In genomic region chr11:124108158-124108557, GRCh38 we compare ENCODE assay signal across 8 cellular contexts. TPM values are rescaled to one million over a fixed set of nuclear protein-coding genes. Genes with fewer than 3 reads are reported as not detected.
A peak's percentile ranks its signal among the peaks of the same experiment; 100 is the strongest.
DNase-seq lines count a peak whose midpoint lies in the region; ATAC-seq, FAIRE-seq and TF ChIP-seq lines count a peak whose summit lies in the region.

No MANE protein-coding gene starts in this region.

- TF ChIP-seq CTCF in AG09309 (IDR thresholded peaks at IDR 0.05; ENCODE audit: control insufficient read depth, insufficient read depth, low read depth, low read length, missing control alignments) = peak; percentile 19
- peak; percentile 57 for TF ChIP-seq CTCF in brain microvascular endothelial cell (IDR thresholded peaks at IDR 0.05; ENCODE audit: low read depth, low read length, missing control alignments)
- TF ChIP-seq CTCF in gastrocnemius medialis (IDR thresholded peaks at IDR 0.05 in 4 of 5, conservative IDR thresholded peaks at IDR 0.05 in 1 of 5) = no peak

- H3K27ac ChIP-seq in brain microvascular endothelial cell (no peak overlapping the region), gastrocnemius medialis (no peak overlapping the region)

- H3K27me3 ChIP-seq in brain microvascular endothelial cell (replicated peaks) (no peaks in the 10 kb centered on the region), gastrocnemius medialis (no peaks in the 10 kb centered on the region)

- no peak overlapping the region for H3K4me3 ChIP-seq in AG09309 (ENCODE audit: control insufficient read depth, low read depth, low read length)
- no peak overlapping the region for H3K4me3 ChIP-seq in brain microvascular endothelial cell (ENCODE audit: low read depth, low read length)
- H3K4me3 ChIP-seq in gastrocnemius medialis = no peak overlapping the region

- H3K4me1 ChIP-seq in gastrocnemius medialis = no peaks in the 10 kb centered on the region

- H3K27me3 Mint-ChIP-seq in stimulated activated naive B cell treated with anti-CD40 and anti-IgM and Interleukin-4, amounts not matched to agents 10 μg/mL and 1 μg/mL and 100 μg/mL, for 72 hours = peaks cover 11 to 30% of the 10 kb centered on the region in 2 donors

- intact Hi-C loops in gastrocnemius medialis (cut with DNase I; ENCODE audit: low total_unique reads) = no loop called here

- TF ChIP-seq POLR2A in GM12891 (IDR thresholded peaks at IDR 0.05; ENCODE audit: low read depth, low read length) (no peak), gastrocnemius medialis (IDR thresholded peaks at IDR 0.05) (no peak), GM12892 (IDR thresholded peaks at IDR 0.05; ENCODE audit: low read depth, low read length) (no peak)

- FAIRE-seq in GM12891 (lab: Jason Lieb, UNC) (no peak), GM12892 (lab: Jason Lieb, UNC) (no peak)

- DNase-seq in AG09309 (ENCODE audit: low read depth) (no peak), KBM-7 (peak; percentile 22), brain microvascular endothelial cell (no peak), GM12891 (ENCODE audit: insufficient read length, low spot score) (no peak), gastrocnemius medialis (no peak), GM12892 (ENCODE audit: insufficient read length) (no peak)
- no peak for DNase-seq in stimulated activated naive B cell treated with anti-CD40 and anti-IgM and Interleukin-4, amounts not matched to agents 10 μg/mL and 1 μg/mL and 100 μg/mL, for 72 hours

- H3K9me3 ChIP-seq in gastrocnemius medialis = no peaks in the 10 kb centered on the region

- H3K36me3 Mint-ChIP-seq in stimulated activated naive B cell treated with anti-CD40 and anti-IgM and Interleukin-4, amounts not matched to agents 10 μg/mL and 1 μg/mL and 100 μg/mL, for 72 hours = no peaks in the 10 kb centered on the region

- H3K36me3 ChIP-seq in brain microvascular endothelial cell (replicated peaks) (no peaks in the 10 kb centered on the region), gastrocnemius medialis (no peaks in the 10 kb centered on the region)

- H3K4me3 Mint-ChIP-seq in stimulated activated naive B cell treated with anti-CD40 and anti-IgM and Interleukin-4, amounts not matched to agents 10 μg/mL and 1 μg/mL and 100 μg/mL, for 72 hours = no peak overlapping the region

- no peak overlapping the region for H3K27ac Mint-ChIP-seq in stimulated activated naive B cell treated with anti-CD40 and anti-IgM and Interleukin-4, amounts not matched to agents 10 μg/mL and 1 μg/mL and 100 μg/mL, for 72 hours

- H3K9me3 Mint-ChIP-seq in stimulated activated naive B cell treated with anti-CD40 and anti-IgM and Interleukin-4, amounts not matched to agents 10 μg/mL and 1 μg/mL and 100 μg/mL, for 72 hours = no peaks in the 10 kb centered on the region

- in situ Hi-C loops in KBM-7 (cut with MboI; ENCODE audit: low pct_unique_long_range_greater_than_20kb, low sequenced_read_pairs) (no loop called here), brain microvascular endothelial cell (cut with HindIII; ENCODE audit: low pct_ligation_motif_present, low sequenced_read_pairs) (no loop called here), gastrocnemius medialis (cut with MboI; ENCODE audit: low sequenced_read_pairs in 4 of 4) (no loop called here)

- ATAC-seq in GM18511 (IDR thresholded peaks at IDR 0.05; ENCODE audit: unreplicated experiment) (peak; percentile 76), gastrocnemius medialis (no peak)
- ATAC-seq in stimulated activated naive B cell treated with anti-CD40 and anti-IgM and Interleukin-4, amounts not matched to agents 10 μg/mL and 1 μg/mL and 100 μg/mL, for 72 hours (replicated peaks) = peak; percentile 61 to 68

- peaks cover 4 to 6% of the 10 kb centered on the region in 2 donors for H3K4me1 Mint-ChIP-seq in stimulated activated naive B cell treated with anti-CD40 and anti-IgM and Interleukin-4, amounts not matched to agents 10 μg/mL and 1 μg/mL and 100 μg/mL, for 72 hours

TF ChIP-seq in GM12891, 5 proteins besides CTCF, POLR2A, EP300 and RAD21:
- TF ChIP-seq PAX5 (IDR thresholded peaks at IDR 0.05; ENCODE audit: insufficient read depth, low read length, severe bottlenecking) = no peak
- no peak for TF ChIP-seq POLR2AphosphoS5 (IDR thresholded peaks at IDR 0.05; ENCODE audit: low read depth, low read length)
- TF ChIP-seq TAF1 (IDR thresholded peaks at IDR 0.05; ENCODE audit: low read depth, low read length) = no peak
- no peak for TF ChIP-seq SPI1 (IDR thresholded peaks at IDR 0.05; ENCODE audit: low read depth, low read length)
- TF ChIP-seq POU2F2 (IDR thresholded peaks at IDR 0.05; ENCODE audit: low read depth, low read length) = no peak

RNA-seq across cellular contexts. Expression of gene VWA5A, which starts 7.1 kb away (rescaled TPM):
- 1.5 TPM for polyA plus RNA-seq in GM12891 (2012; ENCODE audit: low read depth, missing spikeins)
- 1 to 10 TPM; 1.6 to 2.5 (median 2.1) TPM for total RNA-seq in gastrocnemius medialis
- 0.32 TPM for polyA plus RNA-seq in GM12892 (2012; ENCODE audit: missing spikeins)

Comparison
In these comparisons a context has a peak if more than half of its experiments do, and no peak if none do; other contexts are left out.
1. CTCF ChIP-seq: peak in AG09309 (single experiment) and brain microvascular endothelial cell (single experiment); none in gastrocnemius medialis (0 of 5).
2. ATAC-seq: peak in GM18511 (single experiment) and stimulated activated naive B cell treated with anti-CD40 and anti-IgM and Interleukin-4, amounts not matched to agents 10 μg/mL and 1 μg/mL and 100 μg/mL, for 72 hours (2 of 2); none in gastrocnemius medialis (0 of 2).